Comparison of ENCODE assay signal across 17 cellular contexts in the genomic region with DNA sequence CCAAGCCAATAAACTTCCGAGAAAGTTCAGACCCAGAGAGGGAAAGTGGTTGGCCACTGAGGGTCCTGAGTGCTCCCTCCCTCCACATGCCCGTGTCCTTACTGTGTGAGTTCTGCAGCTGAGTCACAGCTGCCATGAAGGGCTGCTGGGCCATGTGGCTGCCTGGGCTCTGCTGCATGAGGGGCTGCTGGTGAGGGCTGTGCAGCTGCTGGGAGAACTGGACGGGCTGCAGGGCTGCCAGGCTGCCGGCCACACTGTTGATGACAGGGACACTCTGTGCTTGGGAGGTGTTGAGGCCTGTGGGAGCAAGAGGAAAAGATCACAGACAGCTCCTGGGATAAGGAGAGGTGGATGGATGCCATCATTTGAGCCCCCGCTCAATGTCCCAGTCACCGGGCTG. TPM values are rescaled to one million over a fixed set of nuclear protein-coding genes. Genes with fewer than 3 reads are reported as not detected.
"Had no signal": no experiment of that assay in that cellular context is flagged by ENCODE, and none has a peak within 500 bp of the region (broad histone marks: within the 10 kb centered on the region; RNA-seq: fewer than 3 reads in every experiment).

No MANE protein-coding gene starts in this region.

- H3K9me3 Mint-ChIP-seq: activated naive CD4-positive, alpha-beta T cell treated with anti-CD3 and anti-CD28 coated beads, Interleukin-2, amount 10 ng/mL, durations not matched to agents 7 days and 5 days; activated naive CD8-positive, alpha-beta T cell treated with anti-CD3 and anti-CD28 coated beads, Interleukin-2, amount 50 U/mL, for 24 hours; activated T-cell treated with anti-CD3 and anti-CD28 coated beads, Interleukin-2, amount 50 U/mL, for 4 hours; brain; memory B cell; naive thymus-derived CD8-positive, alpha-beta T cell had no signal

- H3K27me3 ChIP-seq: foreskin keratinocyte, ovary, vagina had no signal

- H3K27ac Mint-ChIP-seq: activated naive CD4-positive, alpha-beta T cell treated with anti-CD3 and anti-CD28 coated beads, Interleukin-2, amount 10 ng/mL, durations not matched to agents 7 days and 5 days; brain; memory B cell had no signal

- H3K36me3 ChIP-seq: left lung, ovary, sigmoid colon, vagina had no signal

- ATAC-seq: foreskin keratinocyte had no signal

- FAIRE-seq: keratinocyte had no signal

- H3K4me1 Mint-ChIP-seq: brain had no signal

- H3K4me3 Mint-ChIP-seq: activated naive CD4-positive, alpha-beta T cell treated with anti-CD3 and anti-CD28 coated beads, Interleukin-2, amount 10 ng/mL, durations not matched to agents 7 days and 5 days; activated T-cell treated with anti-CD3 and anti-CD28 coated beads, Interleukin-2, amount 50 U/mL, for 4 hours; brain had no signal

- H3K4me1 ChIP-seq: left lung, sigmoid colon, vagina had no signal

- H3K4me3 ChIP-seq: coronary artery, left lung, mucosa of descending colon, ovary, sigmoid colon, vagina had no signal

- H3K27ac ChIP-seq: coronary artery, foreskin keratinocyte, left lung, ovary, sigmoid colon, vagina had no signal

- H3K36me3 Mint-ChIP-seq: activated naive CD4-positive, alpha-beta T cell treated with anti-CD3 and anti-CD28 coated beads, Interleukin-2, amount 10 ng/mL, durations not matched to agents 7 days and 5 days; brain; memory B cell; naive thymus-derived CD8-positive, alpha-beta T cell had no signal

- H3K9me3 ChIP-seq: left lung, mucosa of descending colon, ovary, sigmoid colon, vagina had no signal

- DNase-seq: foreskin keratinocyte, left lung, ovary, sigmoid colon, T1000 had no signal

RNA-seq across cellular contexts. Expression of a gene that starts 44.0 kb away (rescaled TPM):
- total RNA-seq: fibroblast of lung; foreskin keratinocyte; naive thymus-derived CD8-positive, alpha-beta T cell; pulmonary artery endothelial cell; vagina had no signal
- polyA plus RNA-seq: fibroblast of lung; foreskin keratinocyte; keratinocyte; naive thymus-derived CD8-positive, alpha-beta T cell had no signal
